In genomic region chr15:74174966-74175270, GRCh38 we compare ENCODE assay signal across 18 cellular contexts. TPM values are rescaled to one million over a fixed set of nuclear protein-coding genes. Genes with fewer than 3 reads are reported as not detected.
DNase-seq lines count a peak whose midpoint lies in the region; ATAC-seq and TF ChIP-seq lines count a peak whose summit lies in the region.
"Had no signal": no experiment of that assay in that cellular context is flagged by ENCODE, and none has a peak within 500 bp of the region (broad histone marks: within the 10 kb centered on the region; RNA-seq: fewer than 3 reads in every experiment).

No MANE protein-coding gene starts in this region.

- H3K36me3 ChIP-seq in ACC112 (ENCODE audit: insufficient read depth, low read length) (no peaks in the 10 kb centered on the region), right atrium auricular region (no peaks in the 10 kb centered on the region), sigmoid colon (peaks cover 0 to 8% (median 6%) of the 10 kb centered on the region in 4 donors), GM23338 (ENCODE audit: insufficient read depth) (no peaks in the 10 kb centered on the region; the same call in 1 of the 2 replicates)
- H3K36me3 ChIP-seq: left lung had no signal

- no peaks in the 10 kb centered on the region for H3K9me2 ChIP-seq in GM23338 (ENCODE audit: insufficient read depth)

- H2AFZ ChIP-seq in ACC112 (ENCODE audit: low read length, unreplicated experiment) (no peak overlapping the region), GM23338 (no peak overlapping the region)

- no peaks in the 10 kb centered on the region for H4K20me1 ChIP-seq in GM23338 (replicated peaks; ENCODE audit: insufficient read depth)

- H3K79me2 ChIP-seq in ACC112 (ENCODE audit: control insufficient read depth, insufficient read depth, low read length, unreplicated experiment), result no peaks in the 10 kb centered on the region
- no peaks in the 10 kb centered on the region for H3K79me2 ChIP-seq in GM23338 (replicated peaks; ENCODE audit: insufficient read depth)

- WGBS in sigmoid colon, 2 donors, result 86 to 87% methylated on average over 14 of the region's 14 CpGs

- peaks cover 50% of the 10 kb centered on the region for H3K4me1 ChIP-seq in ACC112 (ENCODE audit: control insufficient read depth, insufficient read depth, low read length, unreplicated experiment)
- peaks cover 0 to 79% of the 10 kb centered on the region in 2 donors for H3K4me1 ChIP-seq in right atrium auricular region
- H3K4me1 ChIP-seq in sigmoid colon, result peaks cover 0 to 76% (median 67%) of the 10 kb centered on the region in 4 donors
- H3K4me1 ChIP-seq in GM23338 (ENCODE audit: insufficient read depth), result peaks cover 17% of the 10 kb centered on the region

- TF ChIP-seq POLR2A in sigmoid colon (IDR thresholded peaks at IDR 0.05), result no peak

- no peaks in the 10 kb centered on the region for H3K27me3 ChIP-seq in ACC112 (ENCODE audit: insufficient read depth, low read length)
- H3K27me3 ChIP-seq in right atrium auricular region, result no peaks in the 10 kb centered on the region
- no peaks in the 10 kb centered on the region for H3K27me3 ChIP-seq in sigmoid colon
- no peaks in the 10 kb centered on the region for H3K27me3 ChIP-seq in GM23338 (ENCODE audit: insufficient read depth)
- H3K27me3 ChIP-seq: left lung had no signal

- no peak for DNase-seq in activated naive CD8-positive, alpha-beta T cell treated with anti-CD3 and anti-CD28 coated beads, Interleukin-2, amount 50 U/mL, for 24 hours
- DNase-seq in right atrium auricular region (ENCODE audit: low spot score) (no peak), sigmoid colon (no peak), GM23338 (ENCODE audit: low spot score) (no peak), DMS 273 treated with DMSO at 0.1 percent for 48 hours (lab: John Stamatoyannopoulos, UW) (no peak), CD1c-positive myeloid dendritic cell (ENCODE audit: extremely low spot score) (no peak)
- no peak for DNase-seq in activated CD4-positive, alpha-beta T cell treated with anti-CD3 and anti-CD28 coated beads for 48 hours
- DNase-seq: activated gamma-delta T cell; IMR-90; MV-4-11; natural killer cell; NCI-H2029 treated with DMSO at 0.1 percent for 48 hours; NCI-H526 treated with DMSO at 0.1 percent for 48 hours; stimulated activated CD4-positive, alpha-beta T cell treated with anti-CD3 and anti-CD28 coated beads, Interleukin-4, amount 100 ng/mL, for 4 hours; WERI-Rb-1 had no signal

- intact Hi-C loops in sigmoid colon (cut with DNase I), result loop anchor here (2.0 kb wide), 1 partner anchor 38 kb away; no protein-coding TSS in a partner anchor

- no peaks in the 10 kb centered on the region for H3K9me3 Mint-ChIP-seq in activated naive CD8-positive, alpha-beta T cell treated with anti-CD3 and anti-CD28 coated beads, Interleukin-2, amount 50 U/mL, for 24 hours
- H3K9me3 Mint-ChIP-seq in GM23338, result no peaks in the 10 kb centered on the region
- H3K9me3 Mint-ChIP-seq: natural killer cell, T-cell had no signal

- H3K27ac Mint-ChIP-seq in activated naive CD8-positive, alpha-beta T cell treated with anti-CD3 and anti-CD28 coated beads, Interleukin-2, amount 50 U/mL, for 24 hours, result peak overlapping the region; percentile 53
- no peak overlapping the region for H3K27ac Mint-ChIP-seq in GM23338
- H3K27ac Mint-ChIP-seq: natural killer cell, T-cell had no signal

- H3K27me3 Mint-ChIP-seq in activated naive CD8-positive, alpha-beta T cell treated with anti-CD3 and anti-CD28 coated beads, Interleukin-2, amount 50 U/mL, for 24 hours, result peaks cover 2% of the 10 kb centered on the region
- H3K27me3 Mint-ChIP-seq in GM23338 (ENCODE audit: insufficient read depth, low read depth, poor library complexity), result peaks cover 28% of the 10 kb centered on the region

- no peak for TF ChIP-seq EP300 in sigmoid colon (IDR thresholded peaks at IDR 0.05)

- ATAC-seq in activated naive CD8-positive, alpha-beta T cell treated with anti-CD3 and anti-CD28 coated beads, Interleukin-2, amount 50 U/mL, for 24 hours, result no peak
- ATAC-seq in GM23338, result no peak
- ATAC-seq: natural killer cell, T-cell had no signal

- H3K27ac ChIP-seq in ACC112 (ENCODE audit: low read depth, low read length), result no peak overlapping the region
- H3K27ac ChIP-seq in right atrium auricular region, result peak overlapping the region; percentile 78 to 84
- peak overlapping the region; percentile 78 to 89 (median 84) for H3K27ac ChIP-seq in sigmoid colon
- H3K27ac ChIP-seq in GM23338 (ENCODE audit: low read depth), result no peak overlapping the region
- H3K27ac ChIP-seq: WERI-Rb-1 had no signal

- H3K4me3 ChIP-seq in ACC112 (ENCODE audit: low read depth, low read length) (peak overlapping the region; percentile 70), right atrium auricular region (peak overlapping the region in 1 of 2 donors; percentile 38), sigmoid colon (peak overlapping the region; percentile 40 to 51 (median 50)), GM23338 (no peak overlapping the region)

- H3K4me3 Mint-ChIP-seq in activated naive CD8-positive, alpha-beta T cell treated with anti-CD3 and anti-CD28 coated beads, Interleukin-2, amount 50 U/mL, for 24 hours, result no peak overlapping the region
- no peak overlapping the region for H3K4me3 Mint-ChIP-seq in GM23338
- H3K4me3 Mint-ChIP-seq: natural killer cell, T-cell had no signal

- TF ChIP-seq CTCF in right atrium auricular region (IDR thresholded peaks at IDR 0.05) (no peak), sigmoid colon (IDR thresholded peaks at IDR 0.05) (no peak), GM23338 (conservative IDR thresholded peaks at IDR 0.05; ENCODE audit: low read depth in 2 of 2) (no peak)

- H3K9me3 ChIP-seq in right atrium auricular region, result no peaks in the 10 kb centered on the region
- H3K9me3 ChIP-seq in sigmoid colon, result no peaks in the 10 kb centered on the region
- H3K9me3 ChIP-seq: left lung had no signal

- no peaks in the 10 kb centered on the region for H3F3A ChIP-seq in GM23338 (replicated peaks; ENCODE audit: low read depth)

- no peaks in the 10 kb centered on the region for H3K4me1 Mint-ChIP-seq in activated naive CD8-positive, alpha-beta T cell treated with anti-CD3 and anti-CD28 coated beads, Interleukin-2, amount 50 U/mL, for 24 hours
- H3K4me1 Mint-ChIP-seq in GM23338, result peaks cover 43% of the 10 kb centered on the region
- H3K4me1 Mint-ChIP-seq: natural killer cell, T-cell had no signal

- no peaks in the 10 kb centered on the region for H3K36me3 Mint-ChIP-seq in activated naive CD8-positive, alpha-beta T cell treated with anti-CD3 and anti-CD28 coated beads, Interleukin-2, amount 50 U/mL, for 24 hours (ENCODE audit: low read depth)
- no peaks in the 10 kb centered on the region for H3K36me3 Mint-ChIP-seq in GM23338 (ENCODE audit: low read depth)
- H3K36me3 Mint-ChIP-seq: natural killer cell, T-cell had no signal

- H3K4me2 ChIP-seq in GM23338, result no peak overlapping the region

TF ChIP-seq in GM23338, 12 proteins besides CTCF, POLR2A, EP300 and RAD21 (continues in another document):
- TF ChIP-seq REST (IDR thresholded peaks at IDR 0.05; ENCODE audit: unreplicated experiment), result no peak
- no peak for TF ChIP-seq CREB1 (CRISPR knock-in tag; IDR thresholded peaks at IDR 0.05; ENCODE audit: low read depth)

RNA-seq across cellular contexts. Expression of gene ISLR, which starts 1.4 kb away (rescaled TPM):
- 10 to 100 TPM; 51.9 to 59.9 TPM for total RNA-seq in right atrium auricular region
- 100 to 1,000 TPM in 2 of 4 donors, 10 to 100 TPM in 2; 71.4 to 186 (median 121) TPM for total RNA-seq in sigmoid colon
- 10 to 100 TPM in 1 of 3 donors, 1 to 10 TPM in 1, under 1 TPM in 1; 0.69 to 16.3 (median 7.8) TPM for polyA plus RNA-seq in sigmoid colon
- 1.6 TPM in 1 of 2 replicates, not detected in the other for total RNA-seq in GM23338 (2014; rRNA removed; shearing (Covaris generic))
- 0.09 and 0.55 TPM in 2 replicates for polyA plus RNA-seq in GM23338 (2016; fragmentation: Nextera tagmentation; extraction: Ambion mirVana)
- total RNA-seq: natural killer cell had no signal

RNA-seq across cellular contexts. Expression of gene STRA6, which starts 27.7 kb away (rescaled TPM):
- total RNA-seq in right atrium auricular region, result under 1 TPM; 0.22 to 0.55 TPM
- total RNA-seq in sigmoid colon, result under 1 TPM in 1 of 4 donors, not detected in 3; 0.71 TPM
- under 1 TPM in 1 of 3 donors, not detected in 2; 0.50 TPM for polyA plus RNA-seq in sigmoid colon
- 9.9 and 14.1 TPM in 2 replicates for total RNA-seq in GM23338 (2014; rRNA removed; shearing (Covaris generic))
- 8.2 TPM in 2 replicates for polyA plus RNA-seq in GM23338 (2016; fragmentation: Nextera tagmentation; extraction: Ambion mirVana)
- total RNA-seq: IMR-90, natural killer cell, T-cell had no signal

RNA-seq across cellular contexts. Expression of gene ISLR2, which starts 44.5 kb away (rescaled TPM):
- 1 to 10 TPM in 1 of 2 donors, under 1 TPM in 1; 0.31 to 2.6 TPM for total RNA-seq in right atrium auricular region
- total RNA-seq in sigmoid colon, result 1 to 10 TPM in 2 of 4 donors, under 1 TPM in 2; 0.16 to 2.2 (median 1.1) TPM
- polyA plus RNA-seq in sigmoid colon, result 1 to 10 TPM in 1 of 3 donors, not detected in 2; 1.1 TPM
- 0.21 and 0.27 TPM in 2 replicates for total RNA-seq in GM23338 (2014; rRNA removed; shearing (Covaris generic))
- polyA plus RNA-seq in GM23338 (2016; fragmentation: Nextera tagmentation; extraction: Ambion mirVana), result 0.13 and 0.59 TPM in 2 replicates
- total RNA-seq: IMR-90, natural killer cell had no signal
- polyA plus RNA-seq: IMR-90 had no signal

Comparison
In these comparisons a context has a peak if more than half of its experiments do, and no peak if none do; other contexts are left out.
1. H3K27ac ChIP-seq: peak in right atrium auricular region (2 of 2) and sigmoid colon (4 of 4); none in ACC112 (single experiment) and GM23338 (single experiment).
2. RNA of gene ISLR, which starts 1.4 kb away (total RNA-seq): 71.4 to 186 TPM in sigmoid colon and 51.9 to 59.9 TPM in right atrium auricular region; 1.6 TPM in GM23338; every median in the first group is over 10 times any median in the second.